Comparison of ENCODE assay signal across 1 cellular context in the genomic region with DNA sequence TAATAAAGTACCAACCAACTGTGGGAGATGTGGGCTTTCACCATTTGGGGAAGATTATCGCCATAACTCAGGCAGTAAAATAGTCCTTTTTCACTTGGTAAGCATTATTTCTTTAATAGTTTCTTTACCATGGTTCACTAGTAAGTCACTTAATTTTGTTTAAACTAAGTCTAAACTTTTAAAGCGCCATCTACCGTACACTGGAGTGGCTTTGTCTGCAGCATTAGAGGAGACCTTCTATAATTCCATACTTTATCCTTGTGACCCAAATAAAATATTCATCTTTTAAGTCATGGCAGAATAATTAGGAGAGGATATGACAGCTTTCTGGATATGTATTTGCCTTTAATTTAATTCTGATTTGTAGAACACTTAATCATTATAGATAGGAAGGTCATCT.
TF ChIP-seq lines count a peak whose summit lies in the region.

No MANE protein-coding gene starts in this region.

TF ChIP-seq in GM23338, 12 proteins besides CTCF, POLR2A, EP300 and RAD21 (continued from another document):
- TF ChIP-seq, protein P1, sequence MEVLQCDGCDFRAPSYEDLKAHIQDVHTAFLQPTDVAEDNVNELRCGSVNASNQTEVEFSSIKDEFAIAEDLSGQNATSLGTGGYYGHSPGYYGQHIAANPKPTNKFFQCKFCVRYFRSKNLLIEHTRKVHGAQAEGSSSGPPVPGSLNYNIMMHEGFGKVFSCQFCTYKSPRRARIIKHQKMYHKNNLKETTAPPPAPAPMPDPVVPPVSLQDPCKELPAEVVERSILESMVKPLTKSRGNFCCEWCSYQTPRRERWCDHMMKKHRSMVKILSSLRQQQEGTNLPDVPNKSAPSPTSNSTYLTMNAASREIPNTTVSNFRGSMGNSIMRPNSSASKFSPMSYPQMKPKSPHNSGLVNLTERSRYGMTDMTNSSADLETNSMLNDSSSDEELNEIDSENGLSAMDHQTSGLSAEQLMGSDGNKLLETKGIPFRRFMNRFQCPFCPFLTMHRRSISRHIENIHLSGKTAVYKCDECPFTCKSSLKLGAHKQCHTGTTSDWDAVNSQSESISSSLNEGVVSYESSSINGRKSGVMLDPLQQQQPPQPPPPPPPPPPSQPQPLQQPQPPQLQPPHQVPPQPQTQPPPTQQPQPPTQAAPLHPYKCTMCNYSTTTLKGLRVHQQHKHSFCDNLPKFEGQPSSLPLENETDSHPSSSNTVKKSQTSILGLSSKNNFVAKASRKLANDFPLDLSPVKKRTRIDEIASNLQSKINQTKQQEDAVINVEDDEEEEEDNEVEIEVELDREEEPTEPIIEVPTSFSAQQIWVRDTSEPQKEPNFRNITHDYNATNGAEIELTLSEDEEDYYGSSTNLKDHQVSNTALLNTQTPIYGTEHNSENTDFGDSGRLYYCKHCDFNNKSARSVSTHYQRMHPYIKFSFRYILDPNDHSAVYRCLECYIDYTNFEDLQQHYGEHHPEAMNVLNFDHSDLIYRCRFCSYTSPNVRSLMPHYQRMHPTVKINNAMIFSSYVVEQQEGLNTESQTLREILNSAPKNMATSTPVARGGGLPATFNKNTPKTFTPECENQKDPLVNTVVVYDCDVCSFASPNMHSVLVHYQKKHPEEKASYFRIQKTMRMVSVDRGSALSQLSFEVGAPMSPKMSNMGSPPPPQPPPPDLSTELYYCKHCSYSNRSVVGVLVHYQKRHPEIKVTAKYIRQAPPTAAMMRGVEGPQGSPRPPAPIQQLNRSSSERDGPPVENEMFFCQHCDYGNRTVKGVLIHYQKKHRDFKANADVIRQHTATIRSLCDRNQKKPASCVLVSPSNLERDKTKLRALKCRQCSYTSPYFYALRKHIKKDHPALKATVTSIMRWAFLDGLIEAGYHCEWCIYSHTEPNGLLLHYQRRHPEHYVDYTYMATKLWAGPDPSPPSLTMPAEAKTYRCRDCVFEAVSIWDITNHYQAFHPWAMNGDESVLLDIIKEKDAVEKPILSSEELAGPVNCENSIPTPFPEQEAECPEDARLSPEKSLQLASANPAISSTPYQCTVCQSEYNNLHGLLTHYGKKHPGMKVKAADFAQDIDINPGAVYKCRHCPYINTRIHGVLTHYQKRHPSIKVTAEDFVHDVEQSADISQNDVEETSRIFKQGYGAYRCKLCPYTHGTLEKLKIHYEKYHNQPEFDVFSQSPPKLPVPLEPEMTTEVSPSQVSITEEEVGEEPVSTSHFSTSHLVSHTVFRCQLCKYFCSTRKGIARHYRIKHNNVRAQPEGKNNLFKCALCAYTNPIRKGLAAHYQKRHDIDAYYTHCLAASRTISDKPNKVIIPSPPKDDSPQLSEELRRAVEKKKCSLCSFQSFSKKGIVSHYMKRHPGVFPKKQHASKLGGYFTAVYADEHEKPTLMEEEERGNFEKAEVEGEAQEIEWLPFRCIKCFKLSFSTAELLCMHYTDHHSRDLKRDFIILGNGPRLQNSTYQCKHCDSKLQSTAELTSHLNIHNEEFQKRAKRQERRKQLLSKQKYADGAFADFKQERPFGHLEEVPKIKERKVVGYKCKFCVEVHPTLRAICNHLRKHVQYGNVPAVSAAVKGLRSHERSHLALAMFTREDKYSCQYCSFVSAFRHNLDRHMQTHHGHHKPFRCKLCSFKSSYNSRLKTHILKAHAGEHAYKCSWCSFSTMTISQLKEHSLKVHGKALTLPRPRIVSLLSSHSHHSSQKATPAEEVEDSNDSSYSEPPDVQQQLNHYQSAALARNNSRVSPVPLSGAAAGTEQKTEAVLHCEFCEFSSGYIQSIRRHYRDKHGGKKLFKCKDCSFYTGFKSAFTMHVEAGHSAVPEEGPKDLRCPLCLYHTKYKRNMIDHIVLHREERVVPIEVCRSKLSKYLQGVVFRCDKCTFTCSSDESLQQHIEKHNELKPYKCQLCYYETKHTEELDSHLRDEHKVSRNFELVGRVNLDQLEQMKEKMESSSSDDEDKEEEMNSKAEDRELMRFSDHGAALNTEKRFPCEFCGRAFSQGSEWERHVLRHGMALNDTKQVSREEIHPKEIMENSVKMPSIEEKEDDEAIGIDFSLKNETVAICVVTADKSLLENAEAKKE (CRISPR knock-in tag; IDR thresholded peaks at IDR 0.05), result no peak
- TF ChIP-seq ZNF114 (CRISPR knock-in tag; IDR thresholded peaks at IDR 0.05) (no peak), ZNF331 (CRISPR knock-in tag; IDR thresholded peaks at IDR 0.05; ENCODE audit: low read depth) (no peak), EZH2phosphoT487 (IDR thresholded peaks at IDR 0.05; ENCODE audit: unreplicated experiment) (no peak), POLR2AphosphoS5 (IDR thresholded peaks at IDR 0.05; ENCODE audit: low read depth) (no peak), NANOG (IDR thresholded peaks at IDR 0.05; ENCODE audit: borderline replicate concordance) (no peak)
- TF ChIP-seq, protein P2, sequence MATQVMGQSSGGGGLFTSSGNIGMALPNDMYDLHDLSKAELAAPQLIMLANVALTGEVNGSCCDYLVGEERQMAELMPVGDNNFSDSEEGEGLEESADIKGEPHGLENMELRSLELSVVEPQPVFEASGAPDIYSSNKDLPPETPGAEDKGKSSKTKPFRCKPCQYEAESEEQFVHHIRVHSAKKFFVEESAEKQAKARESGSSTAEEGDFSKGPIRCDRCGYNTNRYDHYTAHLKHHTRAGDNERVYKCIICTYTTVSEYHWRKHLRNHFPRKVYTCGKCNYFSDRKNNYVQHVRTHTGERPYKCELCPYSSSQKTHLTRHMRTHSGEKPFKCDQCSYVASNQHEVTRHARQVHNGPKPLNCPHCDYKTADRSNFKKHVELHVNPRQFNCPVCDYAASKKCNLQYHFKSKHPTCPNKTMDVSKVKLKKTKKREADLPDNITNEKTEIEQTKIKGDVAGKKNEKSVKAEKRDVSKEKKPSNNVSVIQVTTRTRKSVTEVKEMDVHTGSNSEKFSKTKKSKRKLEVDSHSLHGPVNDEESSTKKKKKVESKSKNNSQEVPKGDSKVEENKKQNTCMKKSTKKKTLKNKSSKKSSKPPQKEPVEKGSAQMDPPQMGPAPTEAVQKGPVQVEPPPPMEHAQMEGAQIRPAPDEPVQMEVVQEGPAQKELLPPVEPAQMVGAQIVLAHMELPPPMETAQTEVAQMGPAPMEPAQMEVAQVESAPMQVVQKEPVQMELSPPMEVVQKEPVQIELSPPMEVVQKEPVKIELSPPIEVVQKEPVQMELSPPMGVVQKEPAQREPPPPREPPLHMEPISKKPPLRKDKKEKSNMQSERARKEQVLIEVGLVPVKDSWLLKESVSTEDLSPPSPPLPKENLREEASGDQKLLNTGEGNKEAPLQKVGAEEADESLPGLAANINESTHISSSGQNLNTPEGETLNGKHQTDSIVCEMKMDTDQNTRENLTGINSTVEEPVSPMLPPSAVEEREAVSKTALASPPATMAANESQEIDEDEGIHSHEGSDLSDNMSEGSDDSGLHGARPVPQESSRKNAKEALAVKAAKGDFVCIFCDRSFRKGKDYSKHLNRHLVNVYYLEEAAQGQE (IDR thresholded peaks at IDR 0.05; ENCODE audit: unreplicated experiment), result no peak
